Comparison of ENCODE assay signal across 30 cellular contexts in the genomic region with DNA sequence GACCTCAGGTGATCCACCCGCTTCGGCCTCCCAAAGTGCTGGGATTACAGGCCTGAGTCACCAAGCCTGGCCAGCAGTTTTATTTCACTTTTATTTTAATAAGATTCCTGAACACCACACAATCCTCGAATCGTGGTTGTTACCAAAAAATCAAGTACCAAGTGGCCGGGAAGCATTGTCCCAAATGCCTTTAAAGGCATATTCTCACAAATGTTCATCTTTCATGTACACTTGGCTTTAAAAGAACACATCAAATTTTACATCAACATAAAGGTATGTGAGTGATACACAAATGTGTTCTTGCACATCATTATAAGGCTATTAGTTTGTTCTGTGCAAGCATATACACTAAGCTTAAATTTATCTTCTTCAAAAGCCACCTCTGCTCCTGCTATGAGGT. TPM values are rescaled to one million over a fixed set of nuclear protein-coding genes. Genes with fewer than 3 reads are reported as not detected.
"Had no signal": no experiment of that assay in that cellular context is flagged by ENCODE, and none has a peak within 500 bp of the region (broad histone marks: within the 10 kb centered on the region; RNA-seq: fewer than 3 reads in every experiment).

No MANE protein-coding gene starts in this region.

- DNase-seq: colonic mucosa; effector CD8-positive, alpha-beta T cell; endodermal cell; head of caudate nucleus; kidney; mesendoderm; midbrain; naive thymus-derived CD8-positive, alpha-beta T cell; occipital lobe; pancreas; stimulated activated CD4-positive, alpha-beta T cell treated with anti-CD3 and anti-CD28 coated beads, Interleukin-2, amount 100 ng/mL, for 24 hours; stimulated activated CD4-positive, alpha-beta T cell treated with anti-CD3 and anti-CD28 coated beads, Interleukin-4, amount 100 ng/mL, for 24 hours; stimulated activated naive CD4-positive, alpha-beta T cell treated with Interleukin-2 at 50 U/mL for 16 hours; substantia nigra; testis; tibial artery; upper lobe of left lung had no signal

- H3K27me3 ChIP-seq: colonic mucosa, pancreas, right atrium auricular region, testis, tibial artery, upper lobe of left lung had no signal

- H3K4me3 Mint-ChIP-seq: central memory CD8-positive, alpha-beta T cell; dendritic cell treated with granulocyte-macrophage colony-stimulating factor and Interleukin-4, amounts not matched to agents 40 ng/mL and 50 ng/mL, for 4 days; endodermal cell; naive thymus-derived CD8-positive, alpha-beta T cell; stimulated activated effector memory CD8-positive, alpha-beta T cell treated with anti-CD3 and anti-CD28 coated beads, Interleukin-12 subunit alpha, Interleukin-12 subunit beta, amount 100 ng/mL, for 72 hours had no signal

- H3K4me3 ChIP-seq: colonic mucosa, pancreas, right atrium auricular region, testis, tibial artery, upper lobe of left lung had no signal

- H3K27ac Mint-ChIP-seq: dendritic cell treated with granulocyte-macrophage colony-stimulating factor and Interleukin-4, amounts not matched to agents 40 ng/mL and 50 ng/mL, for 4 days; endodermal cell; stimulated activated effector memory CD8-positive, alpha-beta T cell treated with anti-CD3 and anti-CD28 coated beads, Interleukin-12 subunit alpha, Interleukin-12 subunit beta, amount 100 ng/mL, for 72 hours had no signal

- H3K4me1 Mint-ChIP-seq: central memory CD8-positive, alpha-beta T cell; endodermal cell; naive thymus-derived CD8-positive, alpha-beta T cell; stimulated activated effector memory CD8-positive, alpha-beta T cell treated with anti-CD3 and anti-CD28 coated beads, Interleukin-12 subunit alpha, Interleukin-12 subunit beta, amount 100 ng/mL, for 72 hours had no signal

- H3K27ac ChIP-seq: colonic mucosa, epithelial cell of prostate, pancreas, right atrium auricular region, testis, tibial artery had no signal

- H3K36me3 ChIP-seq: colonic mucosa had no signal

- H3K4me1 ChIP-seq: colonic mucosa, pancreas, right atrium auricular region, testis had no signal

- H3K9me3 Mint-ChIP-seq: central memory CD8-positive, alpha-beta T cell; dendritic cell treated with granulocyte-macrophage colony-stimulating factor and Interleukin-4, amounts not matched to agents 40 ng/mL and 50 ng/mL, for 4 days; endodermal cell; naive thymus-derived CD8-positive, alpha-beta T cell; stimulated activated effector memory CD8-positive, alpha-beta T cell treated with anti-CD3 and anti-CD28 coated beads, Interleukin-12 subunit alpha, Interleukin-12 subunit beta, amount 100 ng/mL, for 72 hours had no signal

- H3K27me3 Mint-ChIP-seq: central memory CD8-positive, alpha-beta T cell; dendritic cell treated with granulocyte-macrophage colony-stimulating factor and Interleukin-4, amounts not matched to agents 40 ng/mL and 50 ng/mL, for 4 days; naive thymus-derived CD8-positive, alpha-beta T cell had no signal

- FAIRE-seq: frontal cortex, kidney, pancreas, urothelium cell line had no signal

- H3K9me3 ChIP-seq: colonic mucosa, pancreas, right atrium auricular region, testis, tibial artery, upper lobe of left lung had no signal

- ATAC-seq: esophagus mucosa; left lobe of liver; naive thymus-derived CD8-positive, alpha-beta T cell; pancreas; sciatic nerve; stimulated activated effector memory CD8-positive, alpha-beta T cell treated with anti-CD3 and anti-CD28 coated beads, Interleukin-12 subunit alpha, Interleukin-12 subunit beta, amount 100 ng/mL, for 72 hours had no signal

RNA-seq across cellular contexts. Expression of a gene that starts 8.1 kb away (rescaled TPM):
- total RNA-seq: glomerular endothelial cell; lung microvascular endothelial cell; naive thymus-derived CD8-positive, alpha-beta T cell had no signal
- polyA plus RNA-seq: neural cell had no signal
